ENCODE assay signal across 9 cellular contexts in the genomic region with DNA sequence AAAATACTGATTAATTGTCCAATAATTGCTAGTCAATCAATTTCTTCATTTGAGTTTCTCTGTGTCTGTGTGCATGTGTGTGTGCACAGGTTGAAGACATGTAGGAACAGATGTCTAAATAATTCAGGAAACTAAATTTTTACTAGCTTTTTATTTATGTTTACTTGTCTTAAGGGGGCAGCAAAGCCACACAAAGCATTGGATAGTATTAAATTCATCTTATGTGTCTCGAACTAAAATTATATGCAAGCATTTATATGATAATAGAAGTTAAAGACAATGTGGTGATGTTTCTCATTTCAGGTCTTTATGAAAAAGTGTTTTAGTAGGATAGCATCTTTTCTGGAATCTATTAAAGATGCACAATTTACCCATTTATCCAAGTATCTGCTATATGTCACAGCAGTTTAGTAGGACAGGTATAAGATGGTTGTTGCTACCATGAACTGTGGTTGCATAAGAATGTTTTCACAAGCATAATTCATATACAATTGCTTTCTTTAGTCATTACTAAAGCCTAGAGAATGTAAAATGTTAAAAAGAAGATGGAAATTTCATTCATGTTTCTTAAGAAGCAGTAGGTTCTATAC.
DNase-seq lines count a peak whose midpoint lies in the region; ATAC-seq and TF ChIP-seq lines count a peak whose summit lies in the region.
"Had no signal": no experiment of that assay in that cellular context is flagged by ENCODE, and none has a peak within 500 bp of the region (broad histone marks: within the 10 kb centered on the region; RNA-seq: fewer than 3 reads in every experiment).

No MANE protein-coding gene starts in this region.

- no peaks in the 10 kb centered on the region for H3K79me2 ChIP-seq in Karpas-422 (ENCODE audit: low read length)

- no peaks in the 10 kb centered on the region for H3K9me2 ChIP-seq in Karpas-422 (replicated peaks; ENCODE audit: insufficient read depth, low read length)

- H3K27ac ChIP-seq in cardiac muscle cell (no peak overlapping the region), Karpas-422 (ENCODE audit: low read length) (no peak overlapping the region)

- DNase-seq in cardiac muscle cell (ENCODE audit: low read depth in 1 of 2, low spot score in 1 of 2) = peak; percentile 9 to 66
- DNase-seq in left cardiac atrium = no peak
- DNase-seq in RPMI8226 = peak; percentile 22
- DNase-seq in fibroblast of pulmonary artery (ENCODE audit: low read depth) = peak; percentile 66
- DNase-seq in Karpas-422 = no peak
- no peak for DNase-seq in activated gamma-delta T cell treated with Interleukin-2 at 50 U/mL for 16 hours
- no peak for DNase-seq in NCI-H510A (lab: John Stamatoyannopoulos, UW)
- DNase-seq: CD8-positive, alpha-beta T cell had no signal

- H3K9me3 ChIP-seq in cardiac muscle cell (ENCODE audit: low read depth) (no peaks in the 10 kb centered on the region), Karpas-422 (ENCODE audit: low read length) (peaks cover 13% of the 10 kb centered on the region)

- H2AFZ ChIP-seq in Karpas-422 (ENCODE audit: low read length) = no peak overlapping the region

- peak; percentile 35 for TF ChIP-seq CTCF in cardiac muscle cell (IDR thresholded peaks at IDR 0.05; ENCODE audit: low read depth, low read length)
- TF ChIP-seq CTCF in fibroblast of pulmonary artery (IDR thresholded peaks at IDR 0.05; ENCODE audit: low read length, missing control alignments) = peak; percentile 43

- H3K27me3 ChIP-seq in cardiac muscle cell (no peaks in the 10 kb centered on the region), Karpas-422 (ENCODE audit: low read length) (no peaks in the 10 kb centered on the region)

- intact Hi-C loops in left cardiac atrium (cut with DNase I) = no loop called here

- H3K4me1 ChIP-seq in cardiac muscle cell (ENCODE audit: low read depth) (no peaks in the 10 kb centered on the region), Karpas-422 (ENCODE audit: low read length) (no peaks in the 10 kb centered on the region)

- H3K36me3 ChIP-seq in cardiac muscle cell = no peaks in the 10 kb centered on the region
- H3K36me3 ChIP-seq in Karpas-422 (ENCODE audit: insufficient read depth, low read length) = no peaks in the 10 kb centered on the region

- H3K9ac ChIP-seq in Karpas-422 (ENCODE audit: low read length) = no peak overlapping the region

- H3K4me2 ChIP-seq in Karpas-422 (ENCODE audit: low read depth, low read length, poor library complexity, severe bottlenecking) = no peak overlapping the region

- ATAC-seq in left cardiac atrium (no peak), esophagus mucosa (no peak)
- ATAC-seq: CD8-positive, alpha-beta T cell had no signal

- no peaks in the 10 kb centered on the region for H4K20me1 ChIP-seq in Karpas-422 (ENCODE audit: insufficient read depth, low read depth, low read length)

- H3K4me3 ChIP-seq in cardiac muscle cell = no peak overlapping the region
- no peak overlapping the region for H3K4me3 ChIP-seq in fibroblast of pulmonary artery (replicated peaks; ENCODE audit: low read depth, low read length)
- no peak overlapping the region for H3K4me3 ChIP-seq in Karpas-422 (ENCODE audit: low read length)

Comparison
In these comparisons a context has a peak if more than half of its experiments do, and no peak if none do; other contexts are left out.
1. DNase-seq: peak in cardiac muscle cell (2 of 2), RPMI8226 (single experiment) and fibroblast of pulmonary artery (single experiment); none in left cardiac atrium (single experiment), Karpas-422 (single experiment), activated gamma-delta T cell treated with Interleukin-2 at 50 U/mL for 16 hours (single experiment) and NCI-H510A (single experiment).